ENCODE assay signal across 8 cellular contexts in the genomic region with DNA sequence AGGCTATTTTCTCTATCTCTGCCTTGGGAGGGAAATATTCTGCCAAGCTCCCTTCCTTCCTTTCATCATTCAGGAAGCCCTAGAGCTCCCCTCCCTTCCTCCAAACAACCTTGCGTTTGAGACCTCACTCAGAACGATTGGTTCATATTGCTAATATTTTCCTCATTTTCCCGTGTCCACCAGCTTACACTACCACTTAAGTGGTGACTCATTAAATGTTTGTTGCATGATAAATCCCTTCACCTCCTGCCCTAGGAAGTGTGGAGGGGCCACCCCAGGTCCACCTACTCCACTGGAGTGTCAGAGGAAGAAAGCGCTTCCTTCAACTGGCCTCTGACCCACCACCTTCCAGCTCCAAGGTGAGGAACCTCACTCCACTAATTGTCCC. TPM values are rescaled to one million over a fixed set of nuclear protein-coding genes. Genes with fewer than 3 reads are reported as not detected.
DNase-seq lines count a peak whose midpoint lies in the region; ATAC-seq and TF ChIP-seq lines count a peak whose summit lies in the region.

No MANE protein-coding gene starts in this region.

- H3K27me3 ChIP-seq in suprapubic skin: no peaks in the 10 kb centered on the region

- WGBS in suprapubic skin: 27% methylated on average over 4 of the region's 4 CpGs

- peaks cover 15% of the 10 kb centered on the region for H3K36me3 Mint-ChIP-seq in T-helper 1 cell treated with Interleukin-12 subunit alpha and Interleukin-12 subunit beta and Interleukin-4 antibody, amounts not matched to agents 30 μg/mL and 1 μg/mL, for 36 hours (ENCODE audit: low read depth)
- peaks cover 21% of the 10 kb centered on the region for H3K36me3 Mint-ChIP-seq in activated T-helper 2 cell treated with anti-CD3 and anti-CD28 coated beads, Interferon-gamma antibody, Interleukin-2, Interleukin-4, amounts not matched to agents 10 μg/mL and 5 μg/mL and 100 μg/mL, durations not matched to agents 14 hours and 24 hours and 36 hours (ENCODE audit: low read depth)

- no peak for TF ChIP-seq CTCF in suprapubic skin (IDR thresholded peaks at IDR 0.05)

- H3K27ac Mint-ChIP-seq in T-helper 1 cell treated with Interleukin-12 subunit alpha and Interleukin-12 subunit beta and Interleukin-4 antibody, amounts not matched to agents 30 μg/mL and 1 μg/mL, for 36 hours: peak overlapping the region; percentile 72
- H3K27ac Mint-ChIP-seq in activated T-helper 2 cell treated with anti-CD3 and anti-CD28 coated beads, Interferon-gamma antibody, Interleukin-2, Interleukin-4, amounts not matched to agents 10 μg/mL and 5 μg/mL and 100 μg/mL, durations not matched to agents 14 hours and 24 hours and 36 hours: peak overlapping the region; percentile 20

- no peaks in the 10 kb centered on the region for H3K36me3 ChIP-seq in suprapubic skin

- no peaks in the 10 kb centered on the region for H3K9me3 Mint-ChIP-seq in T-helper 1 cell treated with Interleukin-12 subunit alpha and Interleukin-12 subunit beta and Interleukin-4 antibody, amounts not matched to agents 30 μg/mL and 1 μg/mL, for 36 hours
- no peaks in the 10 kb centered on the region for H3K9me3 Mint-ChIP-seq in activated T-helper 2 cell treated with anti-CD3 and anti-CD28 coated beads, Interferon-gamma antibody, Interleukin-2, Interleukin-4, amounts not matched to agents 10 μg/mL and 5 μg/mL and 100 μg/mL, durations not matched to agents 14 hours and 24 hours and 36 hours

- peak overlapping the region; percentile 64 for H3K4me3 Mint-ChIP-seq in T-helper 1 cell treated with Interleukin-12 subunit alpha and Interleukin-12 subunit beta and Interleukin-4 antibody, amounts not matched to agents 30 μg/mL and 1 μg/mL, for 36 hours
- peak overlapping the region; percentile 24 for H3K4me3 Mint-ChIP-seq in activated T-helper 2 cell treated with anti-CD3 and anti-CD28 coated beads, Interferon-gamma antibody, Interleukin-2, Interleukin-4, amounts not matched to agents 10 μg/mL and 5 μg/mL and 100 μg/mL, durations not matched to agents 14 hours and 24 hours and 36 hours (ENCODE audit: low read depth)

- peaks cover 49% of the 10 kb centered on the region for H3K4me1 Mint-ChIP-seq in T-helper 1 cell treated with Interleukin-12 subunit alpha and Interleukin-12 subunit beta and Interleukin-4 antibody, amounts not matched to agents 30 μg/mL and 1 μg/mL, for 36 hours (ENCODE audit: low read depth)
- H3K4me1 Mint-ChIP-seq in activated T-helper 2 cell treated with anti-CD3 and anti-CD28 coated beads, Interferon-gamma antibody, Interleukin-2, Interleukin-4, amounts not matched to agents 10 μg/mL and 5 μg/mL and 100 μg/mL, durations not matched to agents 14 hours and 24 hours and 36 hours (ENCODE audit: low read depth): peaks cover 51% of the 10 kb centered on the region

- no peak for DNase-seq in T-helper 1 cell
- no peak for DNase-seq in activated T-helper 2 cell treated with anti-CD3 and anti-CD28 coated beads, Interferon-gamma antibody, Interleukin-2, Interleukin-4, amounts not matched to agents 10 μg/mL and 5 μg/mL and 100 μg/mL, durations not matched to agents 14 hours and 24 hours and 36 hours (ENCODE audit: low spot score)
- peak; percentile 66 for DNase-seq in islet precursor cell
- DNase-seq in suprapubic skin (ENCODE audit: low spot score in 2 of 2): peak in 1 of 2 donors; percentile 68
- DNase-seq in left colon: no peak
- DNase-seq in stimulated activated CD4-positive, alpha-beta T cell treated with anti-CD3 and anti-CD28 coated beads, Interleukin-1b, Interleukin-23, amount 100 ng/mL, for 48 hours: no peak
- no peak for DNase-seq in activated CD4-positive, alpha-beta T cell treated with anti-CD3 and anti-CD28 coated beads for 4 hours

- ATAC-seq in left colon: no peak

- no peaks in the 10 kb centered on the region for H3K9me3 ChIP-seq in suprapubic skin

- peaks cover 55% of the 10 kb centered on the region for H3K4me1 ChIP-seq in suprapubic skin

- H3K27ac ChIP-seq in suprapubic skin: peak overlapping the region; percentile 43

- TF ChIP-seq POLR2A in suprapubic skin (IDR thresholded peaks at IDR 0.05): no peak

- no peak overlapping the region for H3K4me3 ChIP-seq in suprapubic skin

- intact Hi-C loops in activated T-helper 2 cell treated with anti-CD3 and anti-CD28 coated beads, Interferon-gamma antibody, Interleukin-2, Interleukin-4, amounts not matched to agents 10 μg/mL and 5 μg/mL and 100 μg/mL, durations not matched to agents 14 hours and 24 hours and 36 hours (cut with micrococcal nuclease): no loop called here
- intact Hi-C loops in left colon (cut with DNase I, micrococcal nuclease): no loop called here

- no peak for TF ChIP-seq EP300 in suprapubic skin (IDR thresholded peaks at IDR 0.05)

- H3K27me3 Mint-ChIP-seq in T-helper 1 cell treated with Interleukin-12 subunit alpha and Interleukin-12 subunit beta and Interleukin-4 antibody, amounts not matched to agents 30 μg/mL and 1 μg/mL, for 36 hours (ENCODE audit: low read depth): peaks cover 5% of the 10 kb centered on the region
- no peaks in the 10 kb centered on the region for H3K27me3 Mint-ChIP-seq in activated T-helper 2 cell treated with anti-CD3 and anti-CD28 coated beads, Interferon-gamma antibody, Interleukin-2, Interleukin-4, amounts not matched to agents 10 μg/mL and 5 μg/mL and 100 μg/mL, durations not matched to agents 14 hours and 24 hours and 36 hours (ENCODE audit: low read depth)

RNA-seq across cellular contexts. Expression of gene LPIN2, which starts 2.3 kb away (rescaled TPM):
- 87.9 and 95.9 TPM in 2 replicates for total RNA-seq in activated T-helper 2 cell treated with anti-CD3 and anti-CD28 coated beads, Interferon-gamma antibody, Interleukin-2, Interleukin-4, amounts not matched to agents 10 μg/mL and 5 μg/mL and 100 μg/mL, durations not matched to agents 14 hours and 24 hours and 36 hours
- total RNA-seq in suprapubic skin (10 to 100 TPM in 1 of 4 donors, 1 to 10 TPM in 3; 7.2 to 11.2 (median 9.1) TPM), left colon (10 to 100 TPM; 40.5 to 58.5 TPM)
